9 cellular contexts compared by ENCODE assay signal in the genomic region with DNA sequence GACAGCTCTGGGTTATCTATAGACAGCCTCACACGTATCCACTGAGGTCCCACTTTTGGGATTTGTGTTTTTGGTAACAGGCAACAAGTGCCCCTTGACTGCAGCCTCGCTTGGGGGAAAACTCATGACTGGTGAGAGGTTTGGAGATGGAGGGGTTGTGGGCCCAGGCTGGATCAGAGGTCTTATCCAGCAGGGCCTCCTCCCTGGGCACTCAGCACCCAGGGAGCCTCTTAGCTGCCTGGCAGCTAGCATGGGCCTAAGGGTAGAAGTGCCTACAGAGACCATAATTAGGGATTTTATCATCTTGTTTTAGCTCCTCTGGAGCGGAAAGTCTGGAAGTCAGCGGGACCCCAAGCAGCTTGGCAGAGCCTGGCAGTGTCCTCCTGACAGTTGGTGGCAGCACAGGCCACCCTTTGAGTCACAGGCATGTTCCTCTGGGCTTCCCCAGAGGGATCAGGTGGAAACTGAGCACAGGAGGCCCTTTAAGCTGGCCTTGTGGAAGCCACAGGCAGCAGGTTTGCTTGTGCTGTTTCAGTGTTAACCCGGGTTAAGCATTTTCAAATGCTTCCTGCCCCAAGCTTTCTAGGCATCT.
DNase-seq lines count a peak whose midpoint lies in the region; ATAC-seq and TF ChIP-seq lines count a peak whose summit lies in the region.
"Had no signal": no experiment of that assay in that cellular context is flagged by ENCODE, and none has a peak within 500 bp of the region (broad histone marks: within the 10 kb centered on the region; RNA-seq: fewer than 3 reads in every experiment).

No MANE protein-coding gene starts in this region.

- H3K4me1 Mint-ChIP-seq in activated CD8-positive, alpha-beta memory T cell treated with anti-CD3 and anti-CD28 coated beads, Interleukin-2, amount 10 ng/mL, durations not matched to agents 7 days and 5 days: no peaks in the 10 kb centered on the region

- H3K27me3 ChIP-seq in MG63: no peaks in the 10 kb centered on the region

- CTCF ChIA-PET in activated CD8-positive, alpha-beta memory T cell treated with anti-CD3 and anti-CD28 coated beads, Interleukin-2, amount 10 ng/mL, durations not matched to agents 7 days and 5 days (lab: Charles Lee): interaction anchor here (1.5 kb wide), 1 partner anchor 21 kb away, joined by 7 read pairs; no protein-coding TSS in a partner anchor

- H3K4me3 ChIP-seq in HFF-Myc (replicated peaks; ENCODE audit: low read depth, low read length) (no peak overlapping the region), MG63 (no peak overlapping the region)

- ATAC-seq in Right ventricle myocardium inferior (peak; percentile 86), left colon (peak; percentile 44)
- ATAC-seq in activated CD8-positive, alpha-beta memory T cell treated with anti-CD3 and anti-CD28 coated beads, Interleukin-2, amount 10 ng/mL, durations not matched to agents 7 days and 5 days: no peak

- H3K27ac Mint-ChIP-seq in activated CD8-positive, alpha-beta memory T cell treated with anti-CD3 and anti-CD28 coated beads, Interleukin-2, amount 10 ng/mL, durations not matched to agents 7 days and 5 days: no peak overlapping the region
- H3K27ac Mint-ChIP-seq: dendritic cell treated with granulocyte-macrophage colony-stimulating factor and Interleukin-4, amounts not matched to agents 40 ng/mL and 50 ng/mL, for 4 days had no signal

- intact Hi-C loops in Right ventricle myocardium inferior (cut with DNase I): loop anchor here (5.0 to 10.0 kb wide), 3 partner anchors 217 to 367 kb away; no protein-coding TSS in a partner anchor
- intact Hi-C loops in cardiac septum (cut with DNase I): no loop called here
- intact Hi-C loops in left colon (cut with DNase I, micrococcal nuclease): no loop called here

- DNase-seq in Right ventricle myocardium inferior (ENCODE audit: missing footprints): no peak
- no peak for DNase-seq in cardiac septum (ENCODE audit: low spot score)
- no peak for DNase-seq in HFF-Myc (ENCODE audit: extremely low read depth, low read depth)
- peak; percentile 5 for DNase-seq in MG63
- peak in 43 of 56 donors; percentile 5 to 71 (median 25) for DNase-seq in amygdala (lab: John Stamatoyannopoulos, UW)
- peak in 1 of 2 donors; percentile 15 for DNase-seq in left colon
- DNase-seq in OCI-M2 (lab: John Stamatoyannopoulos, UW; ENCODE audit: unreplicated experiment): no peak
- no peak for DNase-seq in activated CD8-positive, alpha-beta memory T cell treated with anti-CD3 and anti-CD28 coated beads, Interleukin-2, amount 10 ng/mL, durations not matched to agents 7 days and 5 days

- H3K9me3 Mint-ChIP-seq in activated CD8-positive, alpha-beta memory T cell treated with anti-CD3 and anti-CD28 coated beads, Interleukin-2, amount 10 ng/mL, durations not matched to agents 7 days and 5 days (ENCODE audit: low read depth): no peaks in the 10 kb centered on the region
- H3K9me3 Mint-ChIP-seq: dendritic cell treated with granulocyte-macrophage colony-stimulating factor and Interleukin-4, amounts not matched to agents 40 ng/mL and 50 ng/mL, for 4 days had no signal

- H3K36me3 ChIP-seq in MG63: no peaks in the 10 kb centered on the region

- no peaks in the 10 kb centered on the region for H3K27me3 Mint-ChIP-seq in activated CD8-positive, alpha-beta memory T cell treated with anti-CD3 and anti-CD28 coated beads, Interleukin-2, amount 10 ng/mL, durations not matched to agents 7 days and 5 days
- H3K27me3 Mint-ChIP-seq: dendritic cell treated with granulocyte-macrophage colony-stimulating factor and Interleukin-4, amounts not matched to agents 40 ng/mL and 50 ng/mL, for 4 days had no signal

- no peaks in the 10 kb centered on the region for H3K9me3 ChIP-seq in MG63

- no peak overlapping the region for H3K4me3 Mint-ChIP-seq in activated CD8-positive, alpha-beta memory T cell treated with anti-CD3 and anti-CD28 coated beads, Interleukin-2, amount 10 ng/mL, durations not matched to agents 7 days and 5 days
- H3K4me3 Mint-ChIP-seq: dendritic cell treated with granulocyte-macrophage colony-stimulating factor and Interleukin-4, amounts not matched to agents 40 ng/mL and 50 ng/mL, for 4 days had no signal

- peak; percentile 48 for TF ChIP-seq CTCF in HFF-Myc (IDR thresholded peaks at IDR 0.05; ENCODE audit: low read depth, low read length, missing control alignments)

- no peaks in the 10 kb centered on the region for H3K36me3 Mint-ChIP-seq in activated CD8-positive, alpha-beta memory T cell treated with anti-CD3 and anti-CD28 coated beads, Interleukin-2, amount 10 ng/mL, durations not matched to agents 7 days and 5 days

Comparison
In these comparisons a context has a peak if more than half of its experiments do, and no peak if none do; other contexts are left out.
1. DNase-seq: peak in MG63 (single experiment) and amygdala (43 of 56); none in Right ventricle myocardium inferior (single experiment), cardiac septum (single experiment), HFF-Myc (single experiment), OCI-M2 (single experiment) and activated CD8-positive, alpha-beta memory T cell treated with anti-CD3 and anti-CD28 coated beads, Interleukin-2, amount 10 ng/mL, durations not matched to agents 7 days and 5 days (single experiment).